Comparison of ENCODE assay signal across 9 cellular contexts in the genomic region with DNA sequence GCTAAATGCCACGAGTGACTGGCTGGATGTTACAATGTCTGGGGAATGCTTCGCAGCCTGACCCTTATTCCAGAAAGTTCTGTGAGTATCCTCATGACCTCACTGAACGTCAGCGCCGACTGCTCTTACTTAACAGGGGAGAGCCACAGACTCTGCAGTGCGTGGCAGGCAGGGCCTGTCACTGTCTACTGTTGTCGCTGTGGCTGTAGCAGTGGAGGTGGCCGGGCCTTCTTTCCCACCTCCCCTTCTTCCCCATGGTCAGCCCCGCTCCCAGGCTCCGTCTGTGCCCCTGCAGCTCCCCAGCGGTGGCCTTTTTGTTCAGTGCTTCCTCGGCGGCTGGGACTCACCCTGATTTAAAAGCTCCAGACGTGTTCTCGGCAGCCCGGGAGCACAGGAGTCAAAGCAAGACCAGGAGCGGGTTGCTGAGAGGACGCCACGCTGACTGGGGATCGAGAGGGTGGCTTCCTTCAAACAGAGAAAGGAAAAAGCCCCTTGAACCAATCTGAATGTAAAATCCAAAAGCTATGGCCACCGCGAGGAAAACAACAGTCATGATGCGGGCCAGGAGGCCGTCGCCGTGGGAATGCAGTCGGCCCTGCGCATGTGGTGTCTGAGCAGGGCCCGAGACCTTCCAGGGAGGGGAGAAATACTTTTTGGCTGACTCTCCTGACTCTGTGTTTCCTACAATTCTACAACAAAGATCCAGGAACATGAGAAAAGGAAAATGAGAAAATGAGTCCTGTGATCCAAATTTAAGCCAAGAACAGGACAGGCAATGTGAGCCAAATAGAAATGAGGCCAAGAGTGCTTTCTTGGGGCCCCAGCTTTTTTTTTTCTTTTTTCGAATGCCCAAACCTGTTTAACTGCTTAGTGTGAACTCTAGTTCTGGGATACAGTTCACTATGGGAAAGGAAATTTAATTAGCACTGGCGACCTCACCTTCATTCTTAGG. TPM values are rescaled to one million over a fixed set of nuclear protein-coding genes. Genes with fewer than 3 reads are reported as not detected.
A peak's percentile ranks its signal among the peaks of the same experiment; 100 is the strongest.
DNase-seq lines count a peak whose midpoint lies in the region; ATAC-seq and TF ChIP-seq lines count a peak whose summit lies in the region.
"Had no signal": no experiment of that assay in that cellular context is flagged by ENCODE, and none has a peak within 500 bp of the region (broad histone marks: within the 10 kb centered on the region; RNA-seq: fewer than 3 reads in every experiment).

No MANE protein-coding gene starts in this region.

- H3K27me3 ChIP-seq in layer of hippocampus (ENCODE audit: control insufficient read depth, insufficient read depth, low read length) (no peaks in the 10 kb centered on the region), smooth muscle cell (ENCODE audit: low read depth) (no peaks in the 10 kb centered on the region)

- DNase-seq in HCEC 1CT (peak; percentile 55), cardiac fibroblast (ENCODE audit: low read depth in 2 of 2) (peak; percentile 91 to 98), smooth muscle cell (lab: John Stamatoyannopoulos, UW; ENCODE audit: unreplicated experiment) (no peak)
- DNase-seq in activated CD8-positive, alpha-beta memory T cell treated with anti-CD3 and anti-CD28 coated beads, Interleukin-2, amount 50 U/mL, for 48 hours: no peak
- DNase-seq: MM.1S had no signal

- H3K9ac ChIP-seq in smooth muscle cell (ENCODE audit: low read depth): peak overlapping the region; percentile 88

- no peaks in the 10 kb centered on the region for H3K79me2 ChIP-seq in smooth muscle cell (ENCODE audit: low read depth)

- peaks cover 40% of the 10 kb centered on the region for H3F3A ChIP-seq in smooth muscle cell (ENCODE audit: low read depth)

- no peaks in the 10 kb centered on the region for H3K36me3 ChIP-seq in smooth muscle cell (ENCODE audit: low read depth)

- peaks cover 44% of the 10 kb centered on the region for H3K4me1 ChIP-seq in smooth muscle cell (ENCODE audit: low read depth)

- TF ChIP-seq CTCF in cardiac fibroblast (IDR thresholded peaks at IDR 0.05; ENCODE audit: low read depth, low read length) (no peak), smooth muscle cell (IDR thresholded peaks at IDR 0.05; ENCODE audit: borderline replicate concordance, insufficient read depth, poor library complexity, severe bottlenecking) (no peak)

- H3K4me3 ChIP-seq in cardiac fibroblast (replicated peaks in 1 of 2; ENCODE audit: low read depth in 2 of 2, low read length in 2 of 2) (peak overlapping the region; percentile 37 to 41), smooth muscle cell (no peak overlapping the region)

- no peaks in the 10 kb centered on the region for H4K20me1 ChIP-seq in smooth muscle cell (ENCODE audit: low read depth)

- H3K9me3 ChIP-seq in smooth muscle cell (replicated peaks; ENCODE audit: low read depth): no peaks in the 10 kb centered on the region

- 53% methylated on average over 31 of the region's 31 CpGs for WGBS in smooth muscle cell (ENCODE audit: low lambda C conversion rate)

- H3K4me2 ChIP-seq in smooth muscle cell: peak overlapping the region; percentile 43

- ATAC-seq in HG03045 (IDR thresholded peaks at IDR 0.05; ENCODE audit: unreplicated experiment) (no peak), HG02763 (IDR thresholded peaks at IDR 0.05; ENCODE audit: unreplicated experiment) (no peak), GM21526 (IDR thresholded peaks at IDR 0.05; ENCODE audit: low FRiP score, unreplicated experiment) (no peak)

- peak overlapping the region; percentile 70 for H2AFZ ChIP-seq in smooth muscle cell (ENCODE audit: low read depth)

- H3K27ac ChIP-seq in layer of hippocampus (ENCODE audit: low read depth, low read length) (peak overlapping the region; percentile 97), smooth muscle cell (ENCODE audit: low read depth) (peak overlapping the region; percentile 99)

RNA-seq across cellular contexts. Expression of a gene that starts 52.5 kb away (rescaled TPM):
- 28.9 and 35.6 TPM in 2 replicates for total RNA-seq in smooth muscle cell
- 6.1 and 7.8 TPM in 2 replicates for polyA plus RNA-seq in smooth muscle cell

Comparison
In these comparisons a context has a peak if more than half of its experiments do, and no peak if none do; other contexts are left out.
1. DNase-seq: peak in HCEC 1CT (single experiment) and cardiac fibroblast (2 of 2); none in smooth muscle cell (single experiment) and activated CD8-positive, alpha-beta memory T cell treated with anti-CD3 and anti-CD28 coated beads, Interleukin-2, amount 50 U/mL, for 48 hours (single experiment).